Comparison of ENCODE assay signal across 1 cellular context in the genomic region with DNA sequence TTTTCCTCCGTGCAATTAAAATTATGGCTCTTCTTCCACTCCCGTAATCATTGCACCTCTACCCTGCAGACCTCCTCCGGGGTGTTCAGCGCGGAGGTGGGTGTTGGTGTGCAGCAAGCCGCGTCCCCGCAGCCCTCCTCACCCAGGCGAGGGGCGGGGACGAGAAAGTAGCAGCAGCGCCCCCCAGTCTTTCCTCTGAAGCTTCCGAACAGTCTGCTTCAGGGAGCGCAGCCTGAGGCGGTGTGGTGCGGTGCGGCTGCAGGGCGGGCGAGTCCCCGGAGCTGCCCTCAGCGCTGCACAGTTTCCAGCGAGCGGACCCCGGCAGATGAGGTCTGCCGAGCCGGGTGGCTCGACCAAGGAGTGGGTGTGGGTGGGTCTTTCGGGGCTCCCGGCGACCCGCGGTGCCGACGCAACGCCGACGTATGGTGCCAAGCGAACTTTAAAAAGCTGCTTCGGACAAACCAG.
TF ChIP-seq lines count a peak whose summit lies in the region.

A gene with protein sequence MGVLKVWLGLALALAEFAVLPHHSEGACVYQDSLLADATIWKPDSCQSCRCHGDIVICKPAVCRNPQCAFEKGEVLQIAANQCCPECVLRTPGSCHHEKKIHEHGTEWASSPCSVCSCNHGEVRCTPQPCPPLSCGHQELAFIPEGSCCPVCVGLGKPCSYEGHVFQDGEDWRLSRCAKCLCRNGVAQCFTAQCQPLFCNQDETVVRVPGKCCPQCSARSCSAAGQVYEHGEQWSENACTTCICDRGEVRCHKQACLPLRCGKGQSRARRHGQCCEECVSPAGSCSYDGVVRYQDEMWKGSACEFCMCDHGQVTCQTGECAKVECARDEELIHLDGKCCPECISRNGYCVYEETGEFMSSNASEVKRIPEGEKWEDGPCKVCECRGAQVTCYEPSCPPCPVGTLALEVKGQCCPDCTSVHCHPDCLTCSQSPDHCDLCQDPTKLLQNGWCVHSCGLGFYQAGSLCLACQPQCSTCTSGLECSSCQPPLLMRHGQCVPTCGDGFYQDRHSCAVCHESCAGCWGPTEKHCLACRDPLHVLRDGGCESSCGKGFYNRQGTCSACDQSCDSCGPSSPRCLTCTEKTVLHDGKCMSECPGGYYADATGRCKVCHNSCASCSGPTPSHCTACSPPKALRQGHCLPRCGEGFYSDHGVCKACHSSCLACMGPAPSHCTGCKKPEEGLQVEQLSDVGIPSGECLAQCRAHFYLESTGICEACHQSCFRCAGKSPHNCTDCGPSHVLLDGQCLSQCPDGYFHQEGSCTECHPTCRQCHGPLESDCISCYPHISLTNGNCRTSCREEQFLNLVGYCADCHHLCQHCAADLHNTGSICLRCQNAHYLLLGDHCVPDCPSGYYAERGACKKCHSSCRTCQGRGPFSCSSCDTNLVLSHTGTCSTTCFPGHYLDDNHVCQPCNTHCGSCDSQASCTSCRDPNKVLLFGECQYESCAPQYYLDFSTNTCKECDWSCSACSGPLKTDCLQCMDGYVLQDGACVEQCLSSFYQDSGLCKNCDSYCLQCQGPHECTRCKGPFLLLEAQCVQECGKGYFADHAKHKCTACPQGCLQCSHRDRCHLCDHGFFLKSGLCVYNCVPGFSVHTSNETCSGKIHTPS (N-terminal part only) (plus strand): TSS at position 189 of the 465 bp plus-strand sequence. CDS start 687 bp downstream, outside the sequence.

TF ChIP-seq in SK-N-SH treated with all-trans-retinoic acid at 6 μM for 48 hours, 23 proteins besides CTCF, POLR2A, EP300 and RAD21 (continued from another document):
- TF ChIP-seq, protein P1, sequence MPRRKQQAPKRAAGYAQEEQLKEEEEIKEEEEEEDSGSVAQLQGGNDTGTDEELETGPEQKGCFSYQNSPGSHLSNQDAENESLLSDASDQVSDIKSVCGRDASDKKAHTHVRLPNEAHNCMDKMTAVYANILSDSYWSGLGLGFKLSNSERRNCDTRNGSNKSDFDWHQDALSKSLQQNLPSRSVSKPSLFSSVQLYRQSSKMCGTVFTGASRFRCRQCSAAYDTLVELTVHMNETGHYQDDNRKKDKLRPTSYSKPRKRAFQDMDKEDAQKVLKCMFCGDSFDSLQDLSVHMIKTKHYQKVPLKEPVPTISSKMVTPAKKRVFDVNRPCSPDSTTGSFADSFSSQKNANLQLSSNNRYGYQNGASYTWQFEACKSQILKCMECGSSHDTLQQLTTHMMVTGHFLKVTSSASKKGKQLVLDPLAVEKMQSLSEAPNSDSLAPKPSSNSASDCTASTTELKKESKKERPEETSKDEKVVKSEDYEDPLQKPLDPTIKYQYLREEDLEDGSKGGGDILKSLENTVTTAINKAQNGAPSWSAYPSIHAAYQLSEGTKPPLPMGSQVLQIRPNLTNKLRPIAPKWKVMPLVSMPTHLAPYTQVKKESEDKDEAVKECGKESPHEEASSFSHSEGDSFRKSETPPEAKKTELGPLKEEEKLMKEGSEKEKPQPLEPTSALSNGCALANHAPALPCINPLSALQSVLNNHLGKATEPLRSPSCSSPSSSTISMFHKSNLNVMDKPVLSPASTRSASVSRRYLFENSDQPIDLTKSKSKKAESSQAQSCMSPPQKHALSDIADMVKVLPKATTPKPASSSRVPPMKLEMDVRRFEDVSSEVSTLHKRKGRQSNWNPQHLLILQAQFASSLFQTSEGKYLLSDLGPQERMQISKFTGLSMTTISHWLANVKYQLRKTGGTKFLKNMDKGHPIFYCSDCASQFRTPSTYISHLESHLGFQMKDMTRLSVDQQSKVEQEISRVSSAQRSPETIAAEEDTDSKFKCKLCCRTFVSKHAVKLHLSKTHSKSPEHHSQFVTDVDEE (CRISPR knock-in tag; IDR thresholded peaks at IDR 0.05) = no peak
- no peak for TF ChIP-seq ARNTL (CRISPR knock-in tag; IDR thresholded peaks at IDR 0.05; ENCODE audit: borderline replicate concordance, low read depth)
- TF ChIP-seq, protein P2, sequence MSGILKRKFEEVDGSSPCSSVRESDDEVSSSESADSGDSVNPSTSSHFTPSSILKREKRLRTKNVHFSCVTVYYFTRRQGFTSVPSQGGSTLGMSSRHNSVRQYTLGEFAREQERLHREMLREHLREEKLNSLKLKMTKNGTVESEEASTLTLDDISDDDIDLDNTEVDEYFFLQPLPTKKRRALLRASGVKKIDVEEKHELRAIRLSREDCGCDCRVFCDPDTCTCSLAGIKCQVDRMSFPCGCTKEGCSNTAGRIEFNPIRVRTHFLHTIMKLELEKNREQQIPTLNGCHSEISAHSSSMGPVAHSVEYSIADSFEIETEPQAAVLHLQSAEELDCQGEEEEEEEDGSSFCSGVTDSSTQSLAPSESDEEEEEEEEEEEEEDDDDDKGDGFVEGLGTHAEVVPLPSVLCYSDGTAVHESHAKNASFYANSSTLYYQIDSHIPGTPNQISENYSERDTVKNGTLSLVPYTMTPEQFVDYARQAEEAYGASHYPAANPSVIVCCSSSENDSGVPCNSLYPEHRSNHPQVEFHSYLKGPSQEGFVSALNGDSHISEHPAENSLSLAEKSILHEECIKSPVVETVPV (CRISPR knock-in tag; IDR thresholded peaks at IDR 0.05) = no peak
- no peak for TF ChIP-seq ZNF565 (CRISPR knock-in tag; conservative IDR thresholded peaks at IDR 0.05; ENCODE audit: low read depth)
- no peak for TF ChIP-seq ESRRG (CRISPR knock-in tag; IDR thresholded peaks at IDR 0.05)
- TF ChIP-seq BACH2 (CRISPR knock-in tag; IDR thresholded peaks at IDR 0.05; ENCODE audit: borderline replicate concordance) = no peak
- TF ChIP-seq OSR1 (CRISPR knock-in tag; IDR thresholded peaks at IDR 0.05) = no peak
